8 cellular contexts compared by ENCODE assay signal in the genomic region with DNA sequence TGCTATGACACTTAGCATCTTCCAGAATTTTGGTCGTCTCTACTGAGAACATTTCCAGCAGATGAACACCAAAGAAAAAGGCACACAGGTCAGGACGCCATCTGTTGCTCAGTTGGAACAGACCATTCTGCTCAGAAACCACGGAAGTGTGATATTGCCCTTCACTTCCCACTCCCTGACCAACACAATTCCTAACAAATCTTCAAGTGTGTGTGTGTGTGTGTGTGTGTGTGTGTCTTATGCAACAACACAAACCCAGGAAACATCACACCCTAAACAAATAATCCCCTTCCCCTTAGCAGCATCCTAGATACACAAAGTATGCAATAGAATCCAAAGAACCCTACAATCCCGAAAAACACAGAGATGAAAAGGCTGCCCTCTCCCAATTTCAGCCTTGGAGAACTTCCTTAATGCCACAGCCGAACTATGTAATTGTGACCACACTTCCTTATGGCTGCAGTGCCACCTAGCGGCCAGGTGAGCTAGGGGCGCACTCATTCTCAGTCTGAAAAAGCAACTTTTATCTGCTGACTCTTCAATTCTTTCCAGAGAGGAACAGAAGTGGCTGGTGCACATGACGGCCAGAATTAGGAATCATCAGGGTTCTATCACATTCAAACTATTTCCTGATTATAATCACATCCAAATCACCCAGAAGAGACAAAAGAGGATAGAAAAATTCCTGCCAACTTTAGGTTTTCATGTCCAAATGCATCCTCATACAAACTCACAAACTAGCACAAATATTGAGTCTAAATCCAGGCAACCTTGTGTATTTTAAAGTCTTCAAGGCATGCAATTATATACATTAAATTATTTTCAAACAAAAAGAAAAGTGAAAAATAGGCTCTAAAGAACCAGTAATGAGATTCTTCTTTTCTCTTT.
A peak's percentile ranks its signal among the peaks of the same experiment; 100 is the strongest.
DNase-seq lines count a peak whose midpoint lies in the region; ATAC-seq, FAIRE-seq and TF ChIP-seq lines count a peak whose summit lies in the region.

No MANE protein-coding gene starts in this region.

- ATAC-seq in SK-N-SH treated with all-trans-retinoic acid at 6 μM for 48 hours (peak; percentile 95), heart left ventricle (peak; percentile 70 to 87 (median 86)), sciatic nerve (peak; percentile 93)

- H4K20me1 ChIP-seq in MM.1S (ENCODE audit: insufficient read depth, low read length), result no peaks in the 10 kb centered on the region

- no peaks in the 10 kb centered on the region for H3K9me2 ChIP-seq in MM.1S (replicated peaks; ENCODE audit: insufficient read depth, low read length)

- H3K27ac ChIP-seq in MM.1S (ENCODE audit: low read length) (no peak overlapping the region), heart left ventricle (no peak overlapping the region)

- WGBS in heart left ventricle, 4 donors, result 10 to 12% (median 11%) methylated on average over 8 of the region's 8 CpGs

- H3K9me3 ChIP-seq in MM.1S (replicated peaks; ENCODE audit: insufficient read depth, low read length), result no peaks in the 10 kb centered on the region
- no peaks in the 10 kb centered on the region for H3K9me3 ChIP-seq in heart left ventricle

- H3K79me2 ChIP-seq in MM.1S (ENCODE audit: low read length), result no peaks in the 10 kb centered on the region

- intact Hi-C loops in heart left ventricle (cut with DNase I) (loop anchor here in 8 of 10 donors (2.0 to 10.0 kb wide), 15 partner anchors 165 to 1285 kb away; no protein-coding TSS in a partner anchor), sciatic nerve (cut with DNase I) (no loop called here)

- H3K27me3 ChIP-seq in MM.1S (replicated peaks; ENCODE audit: insufficient read depth, low read length) (no peaks in the 10 kb centered on the region), heart left ventricle (no peaks in the 10 kb centered on the region)

- H3K36me3 ChIP-seq in MM.1S (replicated peaks; ENCODE audit: insufficient read depth, low read length) (no peaks in the 10 kb centered on the region), heart left ventricle (no peaks in the 10 kb centered on the region)

- peak overlapping the region; percentile 5 for H2AFZ ChIP-seq in MM.1S (ENCODE audit: low read length)

- H3K4me1 ChIP-seq in MM.1S (ENCODE audit: low read length) (peaks cover 12% of the 10 kb centered on the region), heart left ventricle (peaks cover 0 to 7% (median 0%) of the 10 kb centered on the region in 12 donors)

- H3K4me2 ChIP-seq in MM.1S (ENCODE audit: low read depth, low read length), result peak overlapping the region; percentile 7; the same call in 1 of the 2 replicates

- peak; percentile 84 for FAIRE-seq in H54 (lab: Jason Lieb, UNC)

- H3K9ac ChIP-seq in MM.1S (ENCODE audit: low read length), result no peak overlapping the region

- peak; percentile 42 for DNase-seq in H54 (ENCODE audit: insufficient read length, low spot score)
- DNase-seq in MM.1S, result peak; percentile 75
- DNase-seq in activated naive CD8-positive, alpha-beta T cell treated with anti-CD3 and anti-CD28 coated beads, Interleukin-2, amount 50 U/mL, for 16 hours (ENCODE audit: low read depth, low spot score), result peak; percentile 39
- peak; percentile 62 to 80 (median 69) for DNase-seq in heart left ventricle
- DNase-seq in sciatic nerve (ENCODE audit: low spot score), result peak; percentile 91
- DNase-seq in occipital lobe (lab: John Stamatoyannopoulos, UW), result no peak

- TF ChIP-seq CTCF in GM12801 (IDR thresholded peaks at IDR 0.05; ENCODE audit: extremely low read depth, insufficient read length) (peak; percentile 24), MM.1S (IDR thresholded peaks at IDR 0.05; ENCODE audit: low read length) (peak; percentile 95), heart left ventricle (IDR thresholded peaks at IDR 0.05) (peak; percentile 81 to 95 (median 90))

- H3F3A ChIP-seq in MM.1S (ENCODE audit: insufficient read depth, low read length), result no peaks in the 10 kb centered on the region

- TF ChIP-seq POLR2A in H54 (IDR thresholded peaks at IDR 0.05; ENCODE audit: low read depth, low read length), result no peak
- no peak for TF ChIP-seq POLR2A in heart left ventricle (IDR thresholded peaks at IDR 0.05)

- H3K4me3 ChIP-seq in MM.1S (ENCODE audit: low read length) (no peak overlapping the region), heart left ventricle (no peak overlapping the region)

TF ChIP-seq in SK-N-SH treated with all-trans-retinoic acid at 6 μM for 48 hours, 23 proteins besides CTCF, POLR2A, EP300 and RAD21:
- TF ChIP-seq ISL1 (CRISPR knock-in tag; IDR thresholded peaks at IDR 0.05), result no peak
- no peak for TF ChIP-seq ZFP3 (CRISPR knock-in tag; IDR thresholded peaks at IDR 0.05)
- TF ChIP-seq ZNF565 (CRISPR knock-in tag; conservative IDR thresholded peaks at IDR 0.05; ENCODE audit: low read depth), result no peak
- TF ChIP-seq TCF4 (CRISPR knock-in tag; IDR thresholded peaks at IDR 0.05; ENCODE audit: borderline replicate concordance), result no peak
- TF ChIP-seq TSHZ2 (CRISPR knock-in tag; IDR thresholded peaks at IDR 0.05), result no peak
- TF ChIP-seq TOX (CRISPR knock-in tag; IDR thresholded peaks at IDR 0.05; ENCODE audit: borderline replicate concordance), result no peak
- TF ChIP-seq BACH2 (CRISPR knock-in tag; IDR thresholded peaks at IDR 0.05; ENCODE audit: borderline replicate concordance), result no peak

Comparison
In these comparisons a context has a peak if more than half of its experiments do, and no peak if none do; other contexts are left out.
1. CTCF ChIP-seq: peak in every context shown above with its lines; median percentile 95 in MM.1S; 90 in heart left ventricle; 24 in GM12801.